ENCODE assay signal across 8 cellular contexts in the genomic region with DNA sequence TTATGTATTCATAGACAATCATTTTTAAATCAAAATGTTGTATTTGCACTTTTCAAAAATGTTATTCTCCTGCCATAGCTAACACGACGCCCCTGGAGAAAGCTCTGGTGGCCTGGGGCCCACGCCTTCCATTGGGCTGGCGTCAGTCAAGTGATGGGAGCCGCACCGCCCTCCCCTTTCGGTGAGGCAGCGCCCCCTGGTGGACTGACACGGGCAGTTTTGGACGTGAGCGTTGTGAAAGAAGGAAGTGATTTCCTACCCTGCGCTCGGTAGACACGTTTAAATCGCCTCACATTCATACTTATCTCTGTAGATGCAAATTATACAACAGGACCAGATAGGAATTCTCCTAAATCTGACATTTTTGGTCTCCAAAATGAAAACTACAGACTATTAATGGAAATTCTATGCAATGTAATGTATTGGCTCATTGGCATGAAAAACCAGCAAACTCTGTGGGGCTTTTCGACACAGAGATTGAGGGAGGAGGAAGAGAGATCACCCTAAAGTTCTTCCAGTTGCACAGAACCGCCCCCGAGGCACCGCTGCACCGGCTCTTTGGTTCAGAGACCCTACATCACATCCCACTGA.
A peak's percentile ranks its signal among the peaks of the same experiment; 100 is the strongest.
DNase-seq lines count a peak whose midpoint lies in the region; ATAC-seq and TF ChIP-seq lines count a peak whose summit lies in the region.

No MANE protein-coding gene starts in this region.

- CTCF ChIA-PET in activated naive CD4-positive, alpha-beta T cell treated with anti-CD3 and anti-CD28 coated beads for 36 hours (lab: Charles Lee): interaction anchor here (1.0 kb wide), 2 partner anchors 8 to 1406 kb away, joined by 3 to 5 read pairs; no protein-coding TSS in a partner anchor

- H3K4me1 ChIP-seq in hepatocyte (ENCODE audit: insufficient read depth): peaks cover 4% of the 10 kb centered on the region

- H3K36me3 ChIP-seq in hepatocyte (replicated peaks; ENCODE audit: insufficient read depth, low read depth): no peaks in the 10 kb centered on the region

- H3K4me3 ChIP-seq in hepatocyte: no peak overlapping the region

- no peaks in the 10 kb centered on the region for H3K27me3 ChIP-seq in hepatocyte

- no peaks in the 10 kb centered on the region for H3K27me3 Mint-ChIP-seq in activated naive CD4-positive, alpha-beta T cell treated with anti-CD3 and anti-CD28 coated beads for 36 hours (ENCODE audit: low read depth)

- in situ Hi-C loops in GM13976 (cut with MboI; ENCODE audit: low sequenced_read_pairs, unreplicated experiment): no loop called here

- intact Hi-C loops in activated naive CD4-positive, alpha-beta T cell treated with anti-CD3 and anti-CD28 coated beads for 36 hours (cut with micrococcal nuclease): loop anchor here (2.0 to 10.0 kb wide), 3 partner anchors 1011 to 1639 kb away; no protein-coding TSS in a partner anchor

- peak; percentile 93 for TF ChIP-seq CTCF in 22Rv1 (IDR thresholded peaks at IDR 0.05)
- TF ChIP-seq CTCF in GM13976 (IDR thresholded peaks at IDR 0.05; ENCODE audit: borderline replicate concordance, control extremely low read depth, extremely low read depth, insufficient read depth, missing control alignments): peak; percentile 48
- TF ChIP-seq CTCF in hepatocyte (IDR thresholded peaks at IDR 0.05; ENCODE audit: poor library complexity): peak; percentile 89

- H3K4me2 ChIP-seq in hepatocyte: peak overlapping the region; percentile 57

- peak; percentile 99 for ATAC-seq in HG02885 (IDR thresholded peaks at IDR 0.05; ENCODE audit: poor library complexity, unreplicated experiment)
- ATAC-seq in HG03025 (IDR thresholded peaks at IDR 0.05; ENCODE audit: low FRiP score, unreplicated experiment): no peak

- H3K4me3 Mint-ChIP-seq in activated naive CD4-positive, alpha-beta T cell treated with anti-CD3 and anti-CD28 coated beads for 36 hours: no peak overlapping the region

- H3K9me3 ChIP-seq in hepatocyte (ENCODE audit: low read depth): no peaks in the 10 kb centered on the region

- H3K9me2 ChIP-seq in hepatocyte (replicated peaks; ENCODE audit: insufficient read depth): no peaks in the 10 kb centered on the region

- no peak overlapping the region for H3K27ac ChIP-seq in 22Rv1
- H3K27ac ChIP-seq in hepatocyte: peak overlapping the region; percentile 2

- H4K20me1 ChIP-seq in hepatocyte (ENCODE audit: insufficient read depth, poor library complexity, severe bottlenecking): no peaks in the 10 kb centered on the region

- H2AFZ ChIP-seq in hepatocyte: peak overlapping the region; percentile 61

- no peak overlapping the region for H3K27ac Mint-ChIP-seq in activated naive CD4-positive, alpha-beta T cell treated with anti-CD3 and anti-CD28 coated beads for 36 hours

- H3K9me3 Mint-ChIP-seq in activated naive CD4-positive, alpha-beta T cell treated with anti-CD3 and anti-CD28 coated beads for 36 hours: peaks cover 2% of the 10 kb centered on the region

- DNase-seq in GM13976 (ENCODE audit: low spot score) (peak; percentile 64), NCI-H2081 (lab: John Stamatoyannopoulos, UW) (peak; percentile 82 to 87), hepatocyte (ENCODE audit: low spot score) (peak; percentile 89)
- peak; percentile 72 for DNase-seq in activated naive CD4-positive, alpha-beta T cell treated with anti-CD3 and anti-CD28 coated beads for 36 hours
- peak; percentile 4 to 45 for DNase-seq in stimulated activated CD4-positive, alpha-beta T cell treated with anti-CD3 and anti-CD28 coated beads, Interleukin-12 subunit alpha, Interleukin-12 subunit beta, amount 100 ng/mL, for 24 hours (ENCODE audit: low read depth in 2 of 2)

- 34% methylated on average over 20 of the region's 20 CpGs for WGBS in hepatocyte (ENCODE audit: low lambda C conversion rate, missing lambda C conversion rate)

- no peaks in the 10 kb centered on the region for H3K79me2 ChIP-seq in hepatocyte

- no peaks in the 10 kb centered on the region for H3K36me3 Mint-ChIP-seq in activated naive CD4-positive, alpha-beta T cell treated with anti-CD3 and anti-CD28 coated beads for 36 hours (ENCODE audit: low read depth)

- no peaks in the 10 kb centered on the region for H3K4me1 Mint-ChIP-seq in activated naive CD4-positive, alpha-beta T cell treated with anti-CD3 and anti-CD28 coated beads for 36 hours (ENCODE audit: low read depth)

Comparison
In these comparisons a context has a peak if more than half of its experiments do, and no peak if none do; other contexts are left out.
1. DNase-seq: peak in every context shown above with its lines; median percentile 89 in hepatocyte; 84 in NCI-H2081; 72 in activated naive CD4-positive, alpha-beta T cell treated with anti-CD3 and anti-CD28 coated beads for 36 hours; 64 in GM13976; 24 in stimulated activated CD4-positive, alpha-beta T cell treated with anti-CD3 and anti-CD28 coated beads, Interleukin-12 subunit alpha, Interleukin-12 subunit beta, amount 100 ng/mL, for 24 hours.